Comparison of ENCODE assay signal across 1 cellular context in the genomic region with DNA sequence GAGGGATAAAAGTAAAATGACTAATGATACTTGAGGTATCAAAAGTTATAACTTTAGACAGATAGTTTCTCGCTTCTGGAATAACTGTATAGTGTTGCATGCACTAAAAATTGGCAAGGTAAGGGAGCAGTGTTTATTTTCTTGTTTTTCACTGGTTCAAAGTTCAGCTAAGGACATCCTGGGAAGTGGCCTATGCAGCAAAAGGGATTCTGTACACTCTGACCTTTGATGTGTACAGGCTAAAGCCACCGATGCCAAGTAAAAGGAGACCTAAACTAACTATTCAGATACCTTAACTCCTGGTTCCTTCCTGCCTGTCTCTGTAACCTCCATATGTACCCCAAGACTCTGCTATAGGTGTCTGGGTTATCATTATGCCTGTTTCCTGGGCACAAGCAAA.
TF ChIP-seq lines count a peak whose summit lies in the region.

No MANE protein-coding gene starts in this region.

TF ChIP-seq in H1, 55 proteins besides CTCF, POLR2A, EP300 and RAD21:
- TF ChIP-seq TBP (IDR thresholded peaks at IDR 0.05; ENCODE audit: low read depth, low read length) (no peak), CHD1 (IDR thresholded peaks at IDR 0.05; ENCODE audit: low read depth, low read length) (no peak), CBX8 (IDR thresholded peaks at IDR 0.05; ENCODE audit: borderline replicate concordance, low read depth, low read length) (no peak), CREB1 (IDR thresholded peaks at IDR 0.05) (no peak), NANOG (IDR thresholded peaks at IDR 0.05; ENCODE audit: insufficient read depth, low read depth, low read length, poor library complexity, severe bottlenecking) (no peak), ASH2L (IDR thresholded peaks at IDR 0.05; ENCODE audit: low read length) (no peak)
